In the genomic region with DNA sequence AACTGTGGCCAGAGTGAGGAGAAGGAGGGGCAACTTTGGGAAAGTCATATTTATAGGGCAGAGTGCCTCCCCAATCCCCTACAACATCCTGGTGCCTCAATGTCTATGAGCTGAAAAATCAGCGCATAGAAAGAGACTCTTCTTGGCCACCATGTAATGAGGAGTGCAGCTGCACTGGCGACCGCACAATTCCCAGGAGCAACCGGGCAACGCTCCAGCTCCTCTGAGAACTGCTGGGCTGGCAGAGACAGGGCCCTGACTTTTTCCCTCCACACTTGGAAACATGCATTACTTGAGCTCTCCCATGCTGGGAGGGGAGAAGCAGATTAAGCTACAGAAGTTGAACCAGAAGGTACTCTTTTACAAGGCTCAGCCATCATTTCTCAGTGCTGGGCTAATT, we compare ENCODE assay signal across 10 cellular contexts. TPM values are rescaled to one million over a fixed set of nuclear protein-coding genes. Genes with fewer than 3 reads are reported as not detected.
DNase-seq lines count a peak whose midpoint lies in the region; ATAC-seq and TF ChIP-seq lines count a peak whose summit lies in the region.
"Had no signal": no experiment of that assay in that cellular context is flagged by ENCODE, and none has a peak within 500 bp of the region (broad histone marks: within the 10 kb centered on the region; RNA-seq: fewer than 3 reads in every experiment).

No MANE protein-coding gene starts in this region.

- peaks cover 4% of the 10 kb centered on the region for H3K9me3 Mint-ChIP-seq in nephron progenitor cell
- H3K9me3 Mint-ChIP-seq in immature natural killer cell = peaks cover 0 to 5% (median 0%) of the 10 kb centered on the region in 6 donors
- H3K9me3 Mint-ChIP-seq in stimulated activated naive CD8-positive, alpha-beta T cell treated with anti-CD3 and anti-CD28 coated beads, Interleukin-15, amount 100 ng/mL, for 72 hours = no peaks in the 10 kb centered on the region

- H3K4me3 ChIP-seq in AG10803 (ENCODE audit: low read length) (no peak overlapping the region), fibroblast of lung (replicated peaks in 1 of 4; ENCODE audit: control extremely low read depth in 1 of 4, insufficient read depth in 1 of 4, low read depth in 3 of 4, low read length in 4 of 4) (no peak overlapping the region)
- H3K4me3 ChIP-seq: BLaER1 had no signal

- H3K4me1 ChIP-seq in fibroblast of lung (ENCODE audit: control insufficient read depth, extremely low read depth, insufficient read depth, low read length) = peaks cover 4% of the 10 kb centered on the region
- H3K4me1 ChIP-seq: BLaER1 had no signal

- no peaks in the 10 kb centered on the region for H3K9me3 ChIP-seq in fibroblast of lung (ENCODE audit: control insufficient read depth, insufficient read depth, low read depth, low read length)
- H3K9me3 ChIP-seq: BLaER1 had no signal

- DNase-seq in AG10803 (ENCODE audit: low read depth) = peak; percentile 87
- peak; percentile 74 for DNase-seq in NCI-H2196 (lab: John Stamatoyannopoulos, UW; ENCODE audit: unreplicated experiment)
- peak; percentile 92 to 93 for DNase-seq in fibroblast of lung (ENCODE audit: low read depth in 2 of 2)
- no peak for DNase-seq in nephron progenitor cell
- no peak for DNase-seq in immature natural killer cell
- no peak for DNase-seq in stimulated activated naive CD8-positive, alpha-beta T cell treated with anti-CD3 and anti-CD28 coated beads, Interleukin-15, amount 100 ng/mL, for 72 hours
- DNase-seq in SKM-1 treated with dmso at 0.1 percent for 144 hours (lab: John Stamatoyannopoulos, UW; ENCODE audit: unreplicated experiment) = no peak
- no peak for DNase-seq in NK-92 treated with Interleukin-12 subunit alpha and Interleukin-12 subunit beta, amount 100 ng/mL, for 24 hours (lab: John Stamatoyannopoulos, UW)
- DNase-seq: activated CD8-positive, alpha-beta T cell treated with anti-CD3 and anti-CD28 coated beads, Interleukin-2, amount 10 ng/mL, durations not matched to agents 7 days and 5 days had no signal

- no peaks in the 10 kb centered on the region for H3K79me2 ChIP-seq in fibroblast of lung (ENCODE audit: control insufficient read depth, insufficient read depth, low read length)

- ATAC-seq in stimulated activated naive CD8-positive, alpha-beta T cell treated with anti-CD3 and anti-CD28 coated beads, Interleukin-15, amount 100 ng/mL, for 72 hours = no peak
- ATAC-seq: activated CD8-positive, alpha-beta T cell treated with anti-CD3 and anti-CD28 coated beads, Interleukin-2, amount 10 ng/mL, durations not matched to agents 7 days and 5 days had no signal

- H3K27ac ChIP-seq in fibroblast of lung (ENCODE audit: insufficient read depth, low read length) = no peak overlapping the region
- H3K27ac ChIP-seq: BLaER1 had no signal

- H3K9ac ChIP-seq in fibroblast of lung (ENCODE audit: insufficient read depth, low read length) = no peak overlapping the region
- H3K9ac ChIP-seq: BLaER1 had no signal

- peak overlapping the region; percentile 7 for H3K4me2 ChIP-seq in fibroblast of lung (ENCODE audit: extremely low read depth, insufficient read depth, low read length)
- H3K4me2 ChIP-seq: BLaER1 had no signal

- no peak overlapping the region for H2AFZ ChIP-seq in fibroblast of lung (ENCODE audit: low read length)

- no peaks in the 10 kb centered on the region for H4K20me1 ChIP-seq in fibroblast of lung (ENCODE audit: control insufficient read depth, extremely low read depth, insufficient read depth, low read length)
- H4K20me1 ChIP-seq: BLaER1 had no signal

- H3K36me3 Mint-ChIP-seq in nephron progenitor cell (ENCODE audit: low read depth) (no peaks in the 10 kb centered on the region), immature natural killer cell (no peaks in the 10 kb centered on the region)

- H3K4me3 Mint-ChIP-seq in nephron progenitor cell = no peak overlapping the region
- H3K4me3 Mint-ChIP-seq in immature natural killer cell = no peak overlapping the region
- H3K4me3 Mint-ChIP-seq in stimulated activated naive CD8-positive, alpha-beta T cell treated with anti-CD3 and anti-CD28 coated beads, Interleukin-15, amount 100 ng/mL, for 72 hours = no peak overlapping the region
- H3K4me3 Mint-ChIP-seq: activated CD8-positive, alpha-beta T cell treated with anti-CD3 and anti-CD28 coated beads, Interleukin-2, amount 10 ng/mL, durations not matched to agents 7 days and 5 days had no signal

- TF ChIP-seq CTCF in AG10803 (conservative IDR thresholded peaks at IDR 0.05; ENCODE audit: low read length) (no peak), fibroblast of lung (conservative IDR thresholded peaks at IDR 0.05 in 1 of 2, IDR thresholded peaks at IDR 0.05 in 1 of 2; ENCODE audit: low read depth in 1 of 2, low read length in 2 of 2) (no peak), nephron progenitor cell (IDR thresholded peaks at IDR 0.05) (no peak)

- no peaks in the 10 kb centered on the region for H3K27me3 ChIP-seq in fibroblast of lung (ENCODE audit: control insufficient read depth, insufficient read depth, low read length)
- H3K27me3 ChIP-seq: BLaER1 had no signal

- H3K27ac Mint-ChIP-seq in nephron progenitor cell (peak overlapping the region; percentile 14), immature natural killer cell (no peak overlapping the region)
- H3K27ac Mint-ChIP-seq in stimulated activated naive CD8-positive, alpha-beta T cell treated with anti-CD3 and anti-CD28 coated beads, Interleukin-15, amount 100 ng/mL, for 72 hours = peak overlapping the region in 1 of 2 donors; percentile 68
- H3K27ac Mint-ChIP-seq: activated CD8-positive, alpha-beta T cell treated with anti-CD3 and anti-CD28 coated beads, Interleukin-2, amount 10 ng/mL, durations not matched to agents 7 days and 5 days had no signal

- H3K36me3 ChIP-seq in fibroblast of lung (ENCODE audit: control insufficient read depth, insufficient read depth, low read length) = no peaks in the 10 kb centered on the region
- H3K36me3 ChIP-seq: BLaER1 had no signal

- H3K27me3 Mint-ChIP-seq in nephron progenitor cell (ENCODE audit: low read depth, poor library complexity) (peaks cover 3% of the 10 kb centered on the region), immature natural killer cell (ENCODE audit: low read depth in 3 of 3) (peaks cover 0 to 3% (median 1%) of the 10 kb centered on the region in 3 donors)
- peaks cover 63% of the 10 kb centered on the region for H3K27me3 Mint-ChIP-seq in stimulated activated naive CD8-positive, alpha-beta T cell treated with anti-CD3 and anti-CD28 coated beads, Interleukin-15, amount 100 ng/mL, for 72 hours

- peaks cover 14% of the 10 kb centered on the region for H3K4me1 Mint-ChIP-seq in nephron progenitor cell
- no peaks in the 10 kb centered on the region for H3K4me1 Mint-ChIP-seq in immature natural killer cell
- H3K4me1 Mint-ChIP-seq in stimulated activated naive CD8-positive, alpha-beta T cell treated with anti-CD3 and anti-CD28 coated beads, Interleukin-15, amount 100 ng/mL, for 72 hours = no peaks in the 10 kb centered on the region

RNA-seq across cellular contexts. Expression of gene MARCKS, which starts 31.4 kb away (rescaled TPM):
- total RNA-seq in fibroblast of lung = 81.7 and 103 TPM in 2 replicates
- polyA plus RNA-seq in fibroblast of lung = 115 and 121 TPM in 2 replicates
- 112 and 129 TPM in 2 replicates for polyA plus RNA-seq in fibroblast of lung (2012)
- 6.3 and 8.8 TPM in 2 replicates for polyA minus RNA-seq in fibroblast of lung (ENCODE audit: low replicate concordance)
- polyA plus RNA-seq in immature natural killer cell = under 1 TPM in 2 of 3 donors, not detected in 1; 0.04 to 0.12 TPM

Comparison
In these comparisons a context has a peak if more than half of its experiments do, and no peak if none do; other contexts are left out.
1. DNase-seq: peak in AG10803 (single experiment), NCI-H2196 (single experiment) and fibroblast of lung (2 of 2); none in nephron progenitor cell (single experiment), immature natural killer cell (0 of 3), stimulated activated naive CD8-positive, alpha-beta T cell treated with anti-CD3 and anti-CD28 coated beads, Interleukin-15, amount 100 ng/mL, for 72 hours (0 of 2), SKM-1 treated with dmso at 0.1 percent for 144 hours (single experiment) and NK-92 treated with Interleukin-12 subunit alpha and Interleukin-12 subunit beta, amount 100 ng/mL, for 24 hours (single experiment).
2. RNA of gene MARCKS, which starts 31.4 kb away (polyA plus RNA-seq): 112 to 129 TPM in fibroblast of lung; 0.04 to 0.12 TPM in immature natural killer cell; every median in the first group is over 100 times any median in the second.